ENCODE assay signal across 1 cellular context in genomic region chr20:53718142-53718481, GRCh38.
TF ChIP-seq lines count a peak whose summit lies in the region.

No MANE protein-coding gene starts in this region.

TF ChIP-seq in IMR-90, 13 proteins besides CTCF, POLR2A, EP300 and RAD21 (continued from another document):
- TF ChIP-seq ELK1 (IDR thresholded peaks at IDR 0.05; ENCODE audit: borderline replicate concordance, low read depth, low read length) = no peak
- no peak for TF ChIP-seq RFX5 (IDR thresholded peaks at IDR 0.05; ENCODE audit: low read depth, low read length)
